ENCODE assay signal across 9 cellular contexts in genomic region chr16:1188781-1189189, GRCh38. TPM values are rescaled to one million over a fixed set of nuclear protein-coding genes. Genes with fewer than 3 reads are reported as not detected.
DNase-seq lines count a peak whose midpoint lies in the region; ATAC-seq, FAIRE-seq and TF ChIP-seq lines count a peak whose summit lies in the region.
"Had no signal": no experiment of that assay in that cellular context is flagged by ENCODE, and none has a peak within 500 bp of the region (broad histone marks: within the 10 kb centered on the region; RNA-seq: fewer than 3 reads in every experiment).

No MANE protein-coding gene starts in this region.

- TF ChIP-seq RAD21 in K562 (CRISPR knock-in tag; conservative IDR thresholded peaks at IDR 0.05 in 1 of 2, IDR thresholded peaks at IDR 0.05 in 1 of 2) = no peak

- H3K27ac ChIP-seq in K562 (ENCODE audit: extremely low read depth, low read depth, low read length) (no peak overlapping the region), lower lobe of right lung (no peak overlapping the region), testis (no peak overlapping the region)

- H3K4me1 ChIP-seq in K562 (replicated peaks in 1 of 2; ENCODE audit: control insufficient read depth in 2 of 2, insufficient read depth in 2 of 2, low read length in 2 of 2) = peaks cover 0 to 43% of the 10 kb centered on the region in 2 experiments; a peak in 3 of 5 replicates
- no peaks in the 10 kb centered on the region for H3K4me1 ChIP-seq in lower lobe of right lung
- H3K4me1 ChIP-seq in testis = no peaks in the 10 kb centered on the region

- no peaks in the 10 kb centered on the region for H3K9me3 ChIP-seq in K562 (replicated peaks; ENCODE audit: control insufficient read depth, insufficient read depth, low read depth, low read length)
- H3K9me3 ChIP-seq in lower lobe of right lung = no peaks in the 10 kb centered on the region
- H3K9me3 ChIP-seq in testis = no peaks in the 10 kb centered on the region

- TF ChIP-seq POLR2A in K562 (conservative IDR thresholded peaks at IDR 0.05) (no peak), testis (IDR thresholded peaks at IDR 0.05) (no peak)

- TF ChIP-seq CTCF in K562 (IDR thresholded peaks at IDR 0.05 in 2 of 3, conservative IDR thresholded peaks at IDR 0.05 in 1 of 3; ENCODE audit: insufficient read depth in 2 of 3, low read depth in 1 of 3, low read length in 3 of 3) (no peak), lower lobe of right lung (IDR thresholded peaks at IDR 0.05) (no peak), testis (IDR thresholded peaks at IDR 0.05) (no peak)

- ATAC-seq in K562 (peak; percentile 90), lower lobe of right lung (peak; percentile 48 to 65), GM18909 (IDR thresholded peaks at IDR 0.05; ENCODE audit: poor library complexity, unreplicated experiment) (no peak), HG03196 (IDR thresholded peaks at IDR 0.05; ENCODE audit: unreplicated experiment) (no peak)

- no peak for TF ChIP-seq EP300 in K562 (IDR thresholded peaks at IDR 0.05; ENCODE audit: low read length)

- no peaks in the 10 kb centered on the region for H3K9me1 ChIP-seq in K562 (ENCODE audit: control insufficient read depth, insufficient read depth, low read length)

- H3K9ac ChIP-seq in K562 (ENCODE audit: insufficient read depth in 1 of 2, low read depth in 2 of 2, low read length in 2 of 2) = no peak overlapping the region

- FAIRE-seq in GM19239 (lab: Jason Lieb, UNC) = no peak
- FAIRE-seq in K562 (lab: Jason Lieb, UNC) = no peak

- WGBS in K562 (ENCODE audit: insufficient coverage, low coverage, missing lambda C conversion rate) = 6% methylated on average over 13 of the region's 14 CpGs
- 60 to 81% methylated on average over 4 to 14 of the region's 14 CpGs for WGBS in testis, 2 donors

- no peak overlapping the region for H2AFZ ChIP-seq in K562 (ENCODE audit: low read depth, low read length)

- no peaks in the 10 kb centered on the region for H3K79me2 ChIP-seq in K562 (ENCODE audit: control insufficient read depth, insufficient read depth, low read length)

- H3K4me3 ChIP-seq in K562 (no peak overlapping the region), lower lobe of right lung (no peak overlapping the region), testis (no peak overlapping the region)

- H4K20me1 ChIP-seq in K562 (replicated peaks; ENCODE audit: control insufficient read depth, insufficient read depth, low read length) = peaks cover 17% of the 10 kb centered on the region

- H3K36me3 ChIP-seq in K562 (ENCODE audit: control insufficient read depth, insufficient read depth, low read length) = no peaks in the 10 kb centered on the region
- H3K36me3 ChIP-seq in lower lobe of right lung = no peaks in the 10 kb centered on the region
- H3K36me3 ChIP-seq in testis (ENCODE audit: low read depth, missing control alignments) = no peaks in the 10 kb centered on the region

- CTCF ChIA-PET in K562 (lab: Yijun Ruan, JAX; ENCODE audit: low intra/inter-chr PET ratio) = no interaction called here

- H3K27me3 ChIP-seq in K562 (ENCODE audit: control insufficient read depth in 2 of 2, insufficient read depth in 2 of 2, low read length in 2 of 2) = peaks cover 2 to 33% of the 10 kb centered on the region in 2 experiments; a peak in 3 of 5 replicates
- peaks cover 8% of the 10 kb centered on the region for H3K27me3 ChIP-seq in lower lobe of right lung (ENCODE audit: low read depth)
- H3K27me3 ChIP-seq in testis = no peaks in the 10 kb centered on the region

- in situ Hi-C loops in K562 (cut with MboI) = no loop called here

- POLR2A ChIA-PET in K562 (lab: Yijun Ruan, JAX) = interaction anchor here (0.6 kb wide), 1 partner anchor 15 kb away, joined by 4 read pairs; no protein-coding TSS in a partner anchor

- BruUV-seq in K562 (replicated peaks; lab: Mats Ljungman, UMichigan) = no TSS peak

- DNase-seq in GM19239 (ENCODE audit: insufficient read length, low spot score) = peak; percentile 73
- DNase-seq in T-helper 1 cell = peak in 3 of 5 donors; percentile 13 to 51 (median 49)
- peak; percentile 72 to 85 (median 80) for DNase-seq in K562 (ENCODE audit: extremely low read depth in 1 of 4, low spot score in 3 of 4)
- peak; percentile 62 for DNase-seq in lower lobe of right lung
- DNase-seq in testis = peak; percentile 61
- DNase-seq in NK-92 (lab: John Stamatoyannopoulos, UW; ENCODE audit: unreplicated experiment) = no peak

- intact Hi-C loops in K562 (cut with micrococcal nuclease) = no loop called here
- intact Hi-C loops in lower lobe of right lung (cut with DNase I) = no loop called here
- intact Hi-C loops in testis (cut with DNase I; ENCODE audit: low total_unique reads) = no loop called here

- no peak overlapping the region for H3K4me2 ChIP-seq in K562 (ENCODE audit: insufficient read depth, low read length)

RNA-seq across cellular contexts. Expression of gene CACNA1H, which starts 35.9 kb away (rescaled TPM):
- total RNA-seq in K562 (2011; cell fraction: chromatin; rRNA removed; ENCODE audit: low replicate concordance) = 0.44 and 1.6 TPM in 2 replicates
- total RNA-seq in K562 (2011; cell fraction: nucleolus; rRNA removed) = 0.79 and 1.2 TPM in 2 replicates
- total RNA-seq in K562 (2011; cell fraction: nucleoplasm; rRNA removed) = 0.22 and 0.53 TPM in 2 replicates
- total RNA-seq in K562 (2014; rRNA removed) = 0.04 TPM in 1 of 2 replicates, not detected in the other
- total RNA-seq in K562 (2014; rRNA removed; fragmentation: Illumina TruSeq; extraction: Trizol) = not detected in 2 replicates
- not detected in 2 replicates for total RNA-seq in K562 (2015; rRNA removed; fragmentation: Illumina TruSeq; extraction: Trizol)
- total RNA-seq in K562 (2021) = 0.09 and 0.18 TPM in 2 replicates
- 0.10 and 0.11 TPM in 2 replicates for polyA plus RNA-seq in K562 (2011; rRNA removed)
- polyA plus RNA-seq in K562 (2011; cell fraction: cytosol; rRNA removed) = 0.10 and 0.12 TPM in 2 replicates
- 0.11 and 0.40 TPM in 2 replicates for polyA plus RNA-seq in K562 (2011; cell fraction: nucleus; rRNA removed)
- 0.07 and 0.12 TPM in 2 replicates for polyA plus RNA-seq in K562 (2012)
- not detected in 2 replicates for polyA plus RNA-seq in K562 (2014; fragmentation: Illumina TruSeq; extraction: Trizol)
- not detected for polyA plus RNA-seq in K562 (2014; fragmentation: Nextera tagmentation; extraction: Ambion mirVana)
- polyA plus RNA-seq in K562 (2014; rRNA removed) = not detected in 2 replicates
- polyA minus RNA-seq in K562 (2011; rRNA and poly(A)+ RNA removed) = 0.03 and 0.04 TPM in 2 replicates
- polyA minus RNA-seq in K562 (2011; cell fraction: cytosol; rRNA and poly(A)+ RNA removed) = not detected in 2 replicates
- 0.27 and 0.33 TPM in 2 replicates for polyA minus RNA-seq in K562 (2011; cell fraction: nucleus; rRNA and poly(A)+ RNA removed)
- 8.4 TPM for total RNA-seq in lower lobe of right lung
- total RNA-seq in testis = 10 to 100 TPM; 55.9 to 69.0 TPM
- polyA plus RNA-seq in testis (ENCODE audit: insufficient read depth, low read depth, low replicate concordance) = 41.1 TPM
- total RNA-seq: HT1080 had no signal

RNA-seq across cellular contexts. Expression of gene TPSG1, which starts 36.3 kb away (rescaled TPM):
- total RNA-seq in K562 (2011; cell fraction: chromatin; rRNA removed; ENCODE audit: low replicate concordance) = not detected in 2 replicates
- not detected in 2 replicates for total RNA-seq in K562 (2011; cell fraction: nucleolus; rRNA removed)
- total RNA-seq in K562 (2011; cell fraction: nucleoplasm; rRNA removed) = not detected in 2 replicates
- total RNA-seq in K562 (2014; rRNA removed) (not detected in 2 replicates), K562 (2014; rRNA removed; fragmentation: Illumina TruSeq; extraction: Trizol) (not detected in 2 replicates), K562 (2015; rRNA removed; fragmentation: Illumina TruSeq; extraction: Trizol) (not detected in 2 replicates), K562 (2021) (not detected in 2 replicates), lower lobe of right lung (2.9 TPM), testis (1 to 10 TPM in 1 of 2 donors, not detected in 1; 1.2 TPM)
- polyA plus RNA-seq in K562 (2011; rRNA removed) (not detected in 2 replicates), K562 (2014; fragmentation: Illumina TruSeq; extraction: Trizol) (not detected in 2 replicates), K562 (2014; fragmentation: Nextera tagmentation; extraction: Ambion mirVana) (not detected), K562 (2014; rRNA removed) (not detected in 2 replicates), testis (ENCODE audit: insufficient read depth, low read depth, low replicate concordance) (not detected)
- polyA plus RNA-seq in K562 (2011; cell fraction: cytosol; rRNA removed) = not detected in 2 replicates
- polyA plus RNA-seq in K562 (2011; cell fraction: nucleus; rRNA removed) = not detected in 2 replicates
- polyA plus RNA-seq in K562 (2012) = not detected in 2 replicates
- not detected in 2 replicates for polyA minus RNA-seq in K562 (2011; rRNA and poly(A)+ RNA removed)
- not detected in 2 replicates for polyA minus RNA-seq in K562 (2011; cell fraction: cytosol; rRNA and poly(A)+ RNA removed)
- polyA minus RNA-seq in K562 (2011; cell fraction: nucleus; rRNA and poly(A)+ RNA removed) = not detected in 2 replicates
- total RNA-seq: HT1080 had no signal

RNA-seq across cellular contexts. Expression of gene TPSB2, which starts 41.2 kb away (rescaled TPM):
- total RNA-seq in K562 (2011; cell fraction: chromatin; rRNA removed; ENCODE audit: low replicate concordance) = not detected in 2 replicates
- not detected in 2 replicates for total RNA-seq in K562 (2011; cell fraction: nucleolus; rRNA removed)
- total RNA-seq in K562 (2011; cell fraction: nucleoplasm; rRNA removed) = not detected in 2 replicates
- total RNA-seq in K562 (2014; rRNA removed) (not detected in 2 replicates), K562 (2014; rRNA removed; fragmentation: Illumina TruSeq; extraction: Trizol) (not detected in 2 replicates), K562 (2015; rRNA removed; fragmentation: Illumina TruSeq; extraction: Trizol) (not detected in 2 replicates), K562 (2021) (0.16 and 0.18 TPM in 2 replicates), lower lobe of right lung (168 TPM), testis (10 to 100 TPM; 10.8 to 49.5 TPM)
- polyA plus RNA-seq in K562 (2011; rRNA removed) (not detected in 2 replicates), K562 (2014; fragmentation: Illumina TruSeq; extraction: Trizol) (not detected in 2 replicates), K562 (2014; fragmentation: Nextera tagmentation; extraction: Ambion mirVana) (not detected), K562 (2014; rRNA removed) (not detected in 2 replicates), testis (ENCODE audit: insufficient read depth, low read depth, low replicate concordance) (16.1 TPM)
- polyA plus RNA-seq in K562 (2011; cell fraction: cytosol; rRNA removed) = not detected in 2 replicates
- polyA plus RNA-seq in K562 (2011; cell fraction: nucleus; rRNA removed) = not detected in 2 replicates
- polyA plus RNA-seq in K562 (2012) = not detected in 2 replicates
- polyA minus RNA-seq in K562 (2011; rRNA and poly(A)+ RNA removed) = not detected in 2 replicates
- not detected in 2 replicates for polyA minus RNA-seq in K562 (2011; cell fraction: cytosol; rRNA and poly(A)+ RNA removed)
- not detected in 2 replicates for polyA minus RNA-seq in K562 (2011; cell fraction: nucleus; rRNA and poly(A)+ RNA removed)
- total RNA-seq: HT1080 had no signal

RNA-seq across cellular contexts. Expression of gene TPSAB1, which starts 51.7 kb away (rescaled TPM):
- not detected in 2 replicates for total RNA-seq in K562 (2011; cell fraction: chromatin; rRNA removed; ENCODE audit: low replicate concordance)
- total RNA-seq in K562 (2011; cell fraction: nucleolus; rRNA removed) = not detected in 2 replicates
- total RNA-seq in K562 (2011; cell fraction: nucleoplasm; rRNA removed) = not detected in 2 replicates
- total RNA-seq in K562 (2014; rRNA removed) (not detected in 2 replicates), K562 (2014; rRNA removed; fragmentation: Illumina TruSeq; extraction: Trizol) (not detected in 2 replicates), K562 (2015; rRNA removed; fragmentation: Illumina TruSeq; extraction: Trizol) (not detected in 2 replicates), K562 (2021) (0.31 TPM in 1 of 2 replicates, not detected in the other), lower lobe of right lung (103 TPM), testis (10 to 100 TPM; 11.7 to 32.0 TPM)
- polyA plus RNA-seq in K562 (2011; rRNA removed) (not detected in 2 replicates), K562 (2014; fragmentation: Illumina TruSeq; extraction: Trizol) (not detected in 2 replicates), K562 (2014; fragmentation: Nextera tagmentation; extraction: Ambion mirVana) (not detected), K562 (2014; rRNA removed) (not detected in 2 replicates), testis (ENCODE audit: insufficient read depth, low read depth, low replicate concordance) (12.2 TPM)
- polyA plus RNA-seq in K562 (2011; cell fraction: cytosol; rRNA removed) = not detected in 2 replicates
- polyA plus RNA-seq in K562 (2011; cell fraction: nucleus; rRNA removed) = not detected in 2 replicates
- polyA plus RNA-seq in K562 (2012) = 0.10 TPM in 1 of 2 replicates, not detected in the other
- polyA minus RNA-seq in K562 (2011; rRNA and poly(A)+ RNA removed) = not detected in 2 replicates
- polyA minus RNA-seq in K562 (2011; cell fraction: cytosol; rRNA and poly(A)+ RNA removed) = not detected in 2 replicates
- not detected in 2 replicates for polyA minus RNA-seq in K562 (2011; cell fraction: nucleus; rRNA and poly(A)+ RNA removed)
- total RNA-seq: HT1080 had no signal

Comparison
In these comparisons a context has a peak if more than half of its experiments do, and no peak if none do; other contexts are left out.
1. ATAC-seq: peak in K562 (single experiment) and lower lobe of right lung (2 of 2); none in GM18909 (single experiment) and HG03196 (single experiment).
2. RNA of gene TPSB2, which starts 41.2 kb away (total RNA-seq): 168 TPM in lower lobe of right lung (single experiment) and 10.8 to 49.5 TPM in testis; 0.16 to 0.18 TPM in K562; every median in the first group is over 10 times any median in the second.